8 cellular contexts compared by ENCODE assay signal in genomic region chr15:63474810-63475316, GRCh38. TPM values are rescaled to one million over a fixed set of nuclear protein-coding genes. Genes with fewer than 3 reads are reported as not detected.
DNase-seq lines count a peak whose midpoint lies in the region; ATAC-seq and TF ChIP-seq lines count a peak whose summit lies in the region.
"Had no signal": no experiment of that assay in that cellular context is flagged by ENCODE, and none has a peak within 500 bp of the region (broad histone marks: within the 10 kb centered on the region; RNA-seq: fewer than 3 reads in every experiment).

No MANE protein-coding gene starts in this region.

- intact Hi-C loops in Calu3 (cut with micrococcal nuclease; ENCODE audit: unreplicated experiment), result no loop called here

- H3K27me3 Mint-ChIP-seq in stimulated activated naive CD8-positive, alpha-beta T cell treated with anti-CD3 and anti-CD28 coated beads, Interleukin-15, Interleukin-2, amounts not matched to agents 100 ng/mL and 50 ng/mL, for 24 hours, result no peaks in the 10 kb centered on the region
- no peaks in the 10 kb centered on the region for H3K27me3 Mint-ChIP-seq in Calu3 (ENCODE audit: unreplicated experiment)

- in situ Hi-C loops in brain microvascular endothelial cell (cut with HindIII; ENCODE audit: low pct_ligation_motif_present, low sequenced_read_pairs), result no loop called here

- CTCF ChIA-PET in Calu3 (lab: Charles Lee), result interaction anchor here (1.7 to 2.0 kb wide), 2 partner anchors 13 to 79 kb away, joined by 5 read pairs; no protein-coding TSS in a partner anchor

- H3K27ac ChIP-seq in HUES48 (ENCODE audit: low read depth, low read length), result peak overlapping the region; percentile 64
- peak overlapping the region; percentile 31 for H3K27ac ChIP-seq in brain microvascular endothelial cell

- H3K4me3 ChIP-seq in HUES48 (ENCODE audit: low read depth, low read length), result no peak overlapping the region
- no peak overlapping the region for H3K4me3 ChIP-seq in brain microvascular endothelial cell (ENCODE audit: low read depth, low read length)
- H3K4me3 ChIP-seq: lung had no signal

- H3K36me3 ChIP-seq in HUES48 (ENCODE audit: control insufficient read depth, insufficient read depth, low read length) (no peaks in the 10 kb centered on the region), brain microvascular endothelial cell (replicated peaks) (no peaks in the 10 kb centered on the region)

- peak; percentile 72 for TF ChIP-seq POLR2A in GM18505 (IDR thresholded peaks at IDR 0.05; ENCODE audit: borderline replicate concordance, extremely low read depth, insufficient read depth, insufficient read length)

- H3K4me3 Mint-ChIP-seq in stimulated activated naive CD8-positive, alpha-beta T cell treated with anti-CD3 and anti-CD28 coated beads, Interleukin-15, Interleukin-2, amounts not matched to agents 100 ng/mL and 50 ng/mL, for 24 hours, result peak overlapping the region; percentile 3
- H3K4me3 Mint-ChIP-seq in Calu3 (ENCODE audit: low read depth, unreplicated experiment), result no peak overlapping the region

- DNase-seq in brain microvascular endothelial cell (no peak), superior temporal gyrus (ENCODE audit: extremely low spot score) (no peak), Calu3 (no peak)

- no peak overlapping the region for H3K9ac ChIP-seq in HUES48 (ENCODE audit: low read depth, low read length)

- no peaks in the 10 kb centered on the region for H3K9me3 Mint-ChIP-seq in stimulated activated naive CD8-positive, alpha-beta T cell treated with anti-CD3 and anti-CD28 coated beads, Interleukin-15, Interleukin-2, amounts not matched to agents 100 ng/mL and 50 ng/mL, for 24 hours
- H3K9me3 Mint-ChIP-seq in Calu3 (ENCODE audit: low read depth, unreplicated experiment), result no peaks in the 10 kb centered on the region

- no peaks in the 10 kb centered on the region for H3K36me3 Mint-ChIP-seq in stimulated activated naive CD8-positive, alpha-beta T cell treated with anti-CD3 and anti-CD28 coated beads, Interleukin-15, Interleukin-2, amounts not matched to agents 100 ng/mL and 50 ng/mL, for 24 hours (ENCODE audit: low read depth)
- H3K36me3 Mint-ChIP-seq in Calu3 (ENCODE audit: insufficient read depth, unreplicated experiment), result peaks cover 7% of the 10 kb centered on the region

- peak overlapping the region; percentile 72 for H3K27ac Mint-ChIP-seq in stimulated activated naive CD8-positive, alpha-beta T cell treated with anti-CD3 and anti-CD28 coated beads, Interleukin-15, Interleukin-2, amounts not matched to agents 100 ng/mL and 50 ng/mL, for 24 hours
- no peak overlapping the region for H3K27ac Mint-ChIP-seq in Calu3 (ENCODE audit: unreplicated experiment)

- no TSS peak for BruUV-seq in Calu3 (replicated peaks; lab: Mats Ljungman, UMichigan)

- TF ChIP-seq CTCF in brain microvascular endothelial cell (IDR thresholded peaks at IDR 0.05; ENCODE audit: low read depth, low read length, missing control alignments) (no peak), Calu3 (IDR thresholded peaks at IDR 0.05; ENCODE audit: unreplicated experiment) (no peak)

- peaks cover 73% of the 10 kb centered on the region for H3K4me1 Mint-ChIP-seq in stimulated activated naive CD8-positive, alpha-beta T cell treated with anti-CD3 and anti-CD28 coated beads, Interleukin-15, Interleukin-2, amounts not matched to agents 100 ng/mL and 50 ng/mL, for 24 hours (ENCODE audit: low read depth)
- H3K4me1 Mint-ChIP-seq in Calu3 (ENCODE audit: low read depth, unreplicated experiment), result peaks cover 39% of the 10 kb centered on the region

- no peaks in the 10 kb centered on the region for H3K9me3 ChIP-seq in HUES48 (ENCODE audit: control insufficient read depth, insufficient read depth, low read length)

- ATAC-seq in GM18505 (IDR thresholded peaks at IDR 0.05; ENCODE audit: unreplicated experiment), result peak; percentile 45
- peak; percentile 59 for ATAC-seq in GM21447 (IDR thresholded peaks at IDR 0.05; ENCODE audit: unreplicated experiment)

- H3K27me3 ChIP-seq in HUES48 (ENCODE audit: control insufficient read depth, insufficient read depth, low read length), result no peaks in the 10 kb centered on the region
- H3K27me3 ChIP-seq in brain microvascular endothelial cell (replicated peaks), result no peaks in the 10 kb centered on the region

- 0 out of 2 replicates have a peak, but pooled peaks cover 8% of the 10 kb centered on the region for H3K4me1 ChIP-seq in HUES48 (ENCODE audit: control insufficient read depth, insufficient read depth, low read length)

RNA-seq across cellular contexts. Expression of gene USP3, which starts 29.5 kb away (rescaled TPM):
- 70.7 and 80.8 TPM in 2 replicates for total RNA-seq in Calu3 (2022)
